Comparison of ENCODE assay signal across 1 cellular context in the genomic region with DNA sequence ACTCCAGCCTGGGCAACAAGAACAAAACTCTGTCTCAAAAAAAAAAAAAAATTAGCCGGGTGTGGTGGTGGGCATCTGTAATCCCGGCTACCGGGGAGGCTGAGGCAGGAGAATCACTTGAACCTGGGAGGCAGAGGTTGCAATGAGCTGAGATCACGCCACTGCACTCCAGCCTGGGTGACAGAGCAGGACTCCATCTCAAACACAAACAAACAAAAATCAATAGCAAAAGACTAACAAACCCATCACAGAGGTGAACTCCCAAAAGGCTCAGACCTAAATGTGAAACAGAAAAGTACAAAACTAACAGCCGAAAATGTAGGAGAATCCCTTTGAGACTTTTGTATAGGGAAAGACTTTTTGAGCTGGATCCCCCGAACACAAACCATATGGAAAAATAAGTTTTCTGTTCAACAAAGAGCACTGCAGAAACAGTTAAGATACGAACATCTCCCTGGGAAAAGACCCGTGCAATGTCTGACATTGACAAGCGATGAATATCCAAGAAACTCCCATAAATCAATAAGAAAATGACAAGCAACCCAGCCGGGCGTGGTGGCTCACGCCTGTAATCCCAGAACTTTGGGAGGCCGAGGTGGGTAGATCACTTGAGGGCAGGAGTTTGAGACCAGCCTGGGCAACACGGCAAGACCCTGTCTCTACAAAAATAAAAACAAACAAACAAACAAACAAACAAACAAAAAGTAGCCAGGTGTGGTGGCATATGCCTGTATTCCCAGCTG.
TF ChIP-seq lines count a peak whose summit lies in the region.

No MANE protein-coding gene starts in this region.

TF ChIP-seq in HepG2, 621 proteins besides CTCF, POLR2A, EP300 and RAD21:
- TF ChIP-seq, protein P1, sequence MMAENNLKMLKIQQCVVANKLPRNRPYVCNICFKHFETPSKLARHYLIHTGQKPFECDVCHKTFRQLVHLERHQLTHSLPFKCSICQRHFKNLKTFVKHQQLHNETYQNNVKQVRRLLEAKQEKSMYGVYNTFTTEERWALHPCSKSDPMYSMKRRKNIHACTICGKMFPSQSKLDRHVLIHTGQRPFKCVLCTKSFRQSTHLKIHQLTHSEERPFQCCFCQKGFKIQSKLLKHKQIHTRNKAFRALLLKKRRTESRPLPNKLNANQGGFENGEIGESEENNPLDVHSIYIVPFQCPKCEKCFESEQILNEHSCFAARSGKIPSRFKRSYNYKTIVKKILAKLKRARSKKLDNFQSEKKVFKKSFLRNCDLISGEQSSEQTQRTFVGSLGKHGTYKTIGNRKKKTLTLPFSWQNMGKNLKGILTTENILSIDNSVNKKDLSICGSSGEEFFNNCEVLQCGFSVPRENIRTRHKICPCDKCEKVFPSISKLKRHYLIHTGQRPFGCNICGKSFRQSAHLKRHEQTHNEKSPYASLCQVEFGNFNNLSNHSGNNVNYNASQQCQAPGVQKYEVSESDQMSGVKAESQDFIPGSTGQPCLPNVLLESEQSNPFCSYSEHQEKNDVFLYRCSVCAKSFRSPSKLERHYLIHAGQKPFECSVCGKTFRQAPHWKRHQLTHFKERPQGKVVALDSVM (CRISPR knock-in tag; IDR thresholded peaks at IDR 0.05): peak; percentile 49; the same call in 1 of the 2 replicates
- peak; percentile 53; the same call in 1 of the 2 replicates for TF ChIP-seq ZNF441 (CRISPR knock-in tag; IDR thresholded peaks at IDR 0.05; ENCODE audit: borderline replicate concordance)
- TF ChIP-seq ZNF460 (CRISPR knock-in tag; IDR thresholded peaks at IDR 0.05; ENCODE audit: borderline replicate concordance): peak; percentile 31; the same call in 1 of the 2 replicates
